Comparison of ENCODE assay signal across 8 cellular contexts in genomic region chr7:157851501-157852067, GRCh38.
DNase-seq lines count a peak whose midpoint lies in the region; ATAC-seq and TF ChIP-seq lines count a peak whose summit lies in the region.

No MANE protein-coding gene starts in this region.

- no peak overlapping the region for H3K9ac ChIP-seq in skeletal muscle tissue (ENCODE audit: low read depth in 1 of 3, low read length in 3 of 3)

- no peaks in the 10 kb centered on the region for H3K4me1 Mint-ChIP-seq in MCF 10A (ENCODE audit: insufficient read depth, unreplicated experiment)
- H3K4me1 Mint-ChIP-seq in activated CD8-positive, alpha-beta T cell treated with anti-CD3 and anti-CD28 coated beads for 36 hours (ENCODE audit: low read depth), result peaks cover 10% of the 10 kb centered on the region

- no peak overlapping the region for H3K4me3 Mint-ChIP-seq in MCF 10A (ENCODE audit: unreplicated experiment)
- peak overlapping the region; percentile 64 for H3K4me3 Mint-ChIP-seq in activated CD8-positive, alpha-beta T cell treated with anti-CD3 and anti-CD28 coated beads for 36 hours

- H3K36me3 ChIP-seq in breast epithelium (no peaks in the 10 kb centered on the region), skeletal muscle tissue (ENCODE audit: control insufficient read depth in 3 of 3, insufficient read depth in 3 of 3, low read length in 3 of 3) (no peaks in the 10 kb centered on the region)

- no peak overlapping the region for H3K27ac Mint-ChIP-seq in MCF 10A (ENCODE audit: low read depth, unreplicated experiment)
- peak overlapping the region; percentile 89 for H3K27ac Mint-ChIP-seq in activated CD8-positive, alpha-beta T cell treated with anti-CD3 and anti-CD28 coated beads for 36 hours

- ATAC-seq in activated CD8-positive, alpha-beta T cell treated with anti-CD3 and anti-CD28 coated beads for 36 hours, result peak; percentile 100
- ATAC-seq in Right ventricle myocardium superior (ENCODE audit: poor library complexity) (peak; percentile 65), HG03442 (IDR thresholded peaks at IDR 0.05; ENCODE audit: unreplicated experiment) (no peak)

- H3K27me3 ChIP-seq in breast epithelium (peaks cover 0 to 6% of the 10 kb centered on the region in 2 donors), skeletal muscle tissue (ENCODE audit: control insufficient read depth in 3 of 3, insufficient read depth in 3 of 3, low read length in 3 of 3) (peaks cover 0 to 11% (median 3%) of the 10 kb centered on the region in 3 donors)

- intact Hi-C loops in breast epithelium (cut with DNase I; ENCODE audit: low total_unique reads), result no loop called here
- intact Hi-C loops in MCF 10A (cut with micrococcal nuclease), result no loop called here
- intact Hi-C loops in activated CD8-positive, alpha-beta T cell treated with anti-CD3 and anti-CD28 coated beads for 36 hours (cut with micrococcal nuclease), result no loop called here
- intact Hi-C loops in Right ventricle myocardium superior (cut with DNase I), result no loop called here

- H3K36me3 Mint-ChIP-seq in MCF 10A (ENCODE audit: insufficient read depth, unreplicated experiment), result no peaks in the 10 kb centered on the region
- no peaks in the 10 kb centered on the region for H3K36me3 Mint-ChIP-seq in activated CD8-positive, alpha-beta T cell treated with anti-CD3 and anti-CD28 coated beads for 36 hours (ENCODE audit: low read depth)

- TF ChIP-seq CTCF in breast epithelium (IDR thresholded peaks at IDR 0.05) (no peak), MCF 10A (IDR thresholded peaks at IDR 0.05; ENCODE audit: unreplicated experiment) (no peak), foreskin fibroblast (IDR thresholded peaks at IDR 0.05; ENCODE audit: low read depth, low read length) (no peak)
- TF ChIP-seq CTCF in activated CD8-positive, alpha-beta T cell treated with anti-CD3 and anti-CD28 coated beads for 36 hours (IDR thresholded peaks at IDR 0.05), result no peak

- H3K4me3 ChIP-seq in breast epithelium, result peak overlapping the region; percentile 14 to 22 (median 16)
- H3K4me3 ChIP-seq in skeletal muscle tissue (ENCODE audit: low read length in 3 of 3), result peak overlapping the region in 2 of 3 donors; percentile 13 to 45
- no peak overlapping the region for H3K4me3 ChIP-seq in foreskin fibroblast (ENCODE audit: low read depth in 1 of 2, low read length in 2 of 2)

- H3K4me1 ChIP-seq in breast epithelium (no peaks in the 10 kb centered on the region), skeletal muscle tissue (ENCODE audit: control insufficient read depth in 3 of 3, insufficient read depth in 3 of 3, low read length in 3 of 3) (peaks cover 0 to 3% (median 3%) of the 10 kb centered on the region in 3 donors)

- DNase-seq in breast epithelium (ENCODE audit: low spot score in 2 of 2) (peak in 1 of 2 donors; percentile 20), MCF 10A (ENCODE audit: unreplicated experiment) (no peak), Right ventricle myocardium superior (peak; percentile 82), foreskin fibroblast (no peak), iPS-NIHi11 (ENCODE audit: low spot score) (no peak)
- DNase-seq in activated CD8-positive, alpha-beta T cell treated with anti-CD3 and anti-CD28 coated beads for 36 hours, result peak; percentile 94

- H3K9me3 Mint-ChIP-seq in MCF 10A (ENCODE audit: unreplicated experiment), result peaks cover 17% of the 10 kb centered on the region
- H3K9me3 Mint-ChIP-seq in activated CD8-positive, alpha-beta T cell treated with anti-CD3 and anti-CD28 coated beads for 36 hours, result no peaks in the 10 kb centered on the region

- no TSS peak for BruUV-seq in MCF 10A (replicated peaks; lab: Mats Ljungman, UMichigan)

- H3K9me3 ChIP-seq in breast epithelium, result no peaks in the 10 kb centered on the region
- peaks cover 0 to 4% (median 0%) of the 10 kb centered on the region in 3 donors for H3K9me3 ChIP-seq in skeletal muscle tissue (ENCODE audit: control insufficient read depth in 3 of 3, low read length in 3 of 3)

- H3K27ac ChIP-seq in breast epithelium, result no peak overlapping the region
- no peak overlapping the region for H3K27ac ChIP-seq in skeletal muscle tissue (ENCODE audit: low read depth, low read length)

- no peak for TF ChIP-seq POLR2A in breast epithelium (IDR thresholded peaks at IDR 0.05)

- CTCF ChIA-PET in MCF 10A (lab: Yijun Ruan, JAX), result no interaction called here
- CTCF ChIA-PET in activated CD8-positive, alpha-beta T cell treated with anti-CD3 and anti-CD28 coated beads for 36 hours (lab: Charles Lee), result interaction anchor here (1.1 kb wide), 1 partner anchor 16 kb away, joined by 3 read pairs; no protein-coding TSS in a partner anchor

- no peaks in the 10 kb centered on the region for H3K27me3 Mint-ChIP-seq in MCF 10A (ENCODE audit: insufficient read depth, unreplicated experiment)
- no peaks in the 10 kb centered on the region for H3K27me3 Mint-ChIP-seq in activated CD8-positive, alpha-beta T cell treated with anti-CD3 and anti-CD28 coated beads for 36 hours

- POLR2A ChIA-PET in MCF 10A (lab: Yijun Ruan, JAX), result no interaction called here
- POLR2A ChIA-PET in activated CD8-positive, alpha-beta T cell treated with anti-CD3 and anti-CD28 coated beads for 36 hours (lab: Charles Lee), result interaction anchor here (1.0 kb wide), 1 partner anchor 94 kb away, joined by 3 read pairs; no protein-coding TSS in a partner anchor

Comparison
In these comparisons a context has a peak if more than half of its experiments do, and no peak if none do; other contexts are left out.
1. DNase-seq: peak in activated CD8-positive, alpha-beta T cell treated with anti-CD3 and anti-CD28 coated beads for 36 hours (single experiment) and Right ventricle myocardium superior (single experiment); none in MCF 10A (single experiment), foreskin fibroblast (0 of 2) and iPS-NIHi11 (single experiment).
2. H3K4me3 ChIP-seq: peak in breast epithelium (3 of 3) and skeletal muscle tissue (2 of 3); none in foreskin fibroblast (0 of 2).